Comparison of ENCODE assay signal across 14 cellular contexts in the genomic region with DNA sequence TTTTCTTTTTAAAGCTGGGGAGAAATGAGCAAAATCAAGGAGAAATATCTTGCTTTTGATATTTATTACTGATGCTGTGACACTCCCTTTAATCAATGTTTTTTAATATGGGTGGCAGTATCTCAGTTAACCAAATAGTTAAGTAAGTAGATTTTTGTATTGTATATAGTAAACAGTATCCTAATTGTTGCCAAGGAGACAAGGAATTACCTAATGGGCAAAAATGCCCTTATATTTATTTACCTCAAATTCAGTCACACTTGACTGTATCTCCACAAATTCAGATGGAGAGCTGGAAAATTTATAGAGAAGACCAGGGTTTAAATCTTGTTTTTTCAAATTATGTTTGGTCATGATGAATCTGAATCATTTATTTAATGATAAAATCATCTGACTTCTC. TPM values are rescaled to one million over a fixed set of nuclear protein-coding genes. Genes with fewer than 3 reads are reported as not detected.
DNase-seq lines count a peak whose midpoint lies in the region; ATAC-seq and TF ChIP-seq lines count a peak whose summit lies in the region.
"Had no signal": no experiment of that assay in that cellular context is flagged by ENCODE, and none has a peak within 500 bp of the region (broad histone marks: within the 10 kb centered on the region; RNA-seq: fewer than 3 reads in every experiment).

No MANE protein-coding gene starts in this region.

- peaks cover 68% of the 10 kb centered on the region for H3K4me1 Mint-ChIP-seq in activated T-cell treated with anti-CD3 and anti-CD28 coated beads, Interleukin-2, amount 50 U/mL, for 24 hours (ENCODE audit: low read depth)
- H3K4me1 Mint-ChIP-seq in activated naive CD8-positive, alpha-beta T cell treated with anti-CD3 and anti-CD28 coated beads for 36 hours = peaks cover 60% of the 10 kb centered on the region

- H3K9me3 ChIP-seq in left lung (no peaks in the 10 kb centered on the region), stomach (no peaks in the 10 kb centered on the region)

- intact Hi-C loops in left lung (cut with DNase I) (no loop called here), stomach (cut with DNase I; ENCODE audit: low total_unique reads) (no loop called here)

- ATAC-seq in left lung = no peak
- no peak for ATAC-seq in GM19463 (IDR thresholded peaks at IDR 0.05; ENCODE audit: unreplicated experiment)
- ATAC-seq: GM23338 had no signal

- H3K27ac ChIP-seq in left lung = peak overlapping the region; percentile 63 to 72
- H3K27ac ChIP-seq in stomach = peak overlapping the region in 3 of 5 donors; percentile 21 to 96 (median 40)

- H3K36me3 ChIP-seq in left lung = peaks cover 0 to 72% of the 10 kb centered on the region in 2 donors
- H3K36me3 ChIP-seq in stomach = peaks cover 27 to 63% (median 57%) of the 10 kb centered on the region in 4 donors

- no peak for TF ChIP-seq EP300 in stomach (IDR thresholded peaks at IDR 0.05)

- H3K27me3 ChIP-seq in left lung = no peaks in the 10 kb centered on the region
- H3K27me3 ChIP-seq in stomach = no peaks in the 10 kb centered on the region

- H3K4me1 ChIP-seq in left lung (peaks cover 20 to 84% of the 10 kb centered on the region in 2 donors), stomach (peaks cover 3 to 71% (median 40%) of the 10 kb centered on the region in 4 donors)

- peaks cover 17% of the 10 kb centered on the region for H3K9me3 Mint-ChIP-seq in activated T-cell treated with anti-CD3 and anti-CD28 coated beads, Interleukin-2, amount 50 U/mL, for 24 hours
- peaks cover 16% of the 10 kb centered on the region for H3K9me3 Mint-ChIP-seq in activated naive CD8-positive, alpha-beta T cell treated with anti-CD3 and anti-CD28 coated beads for 36 hours
- H3K9me3 Mint-ChIP-seq: GM23338 had no signal

- DNase-seq in activated T-cell treated with anti-CD3 and anti-CD28 coated beads, Interleukin-2, amount 50 U/mL, for 24 hours = no peak
- DNase-seq in activated T-cell treated with anti-CD3 and anti-CD28 coated beads for 4 hours (no peak), left lung (no peak), stomach (no peak), NCI-H2107 (lab: John Stamatoyannopoulos, UW) (no peak), COLO829 (ENCODE audit: low spot score) (no peak)
- no peak for DNase-seq in activated naive CD8-positive, alpha-beta T cell treated with anti-CD3 and anti-CD28 coated beads for 36 hours
- DNase-seq: activated CD8-positive, alpha-beta memory T cell treated with anti-CD3 and anti-CD28 coated beads, Interleukin-2, amount 50 U/mL, for 4 hours; GDM1; hypothalamus; NCI-H446 treated with DMSO at 0.1 percent for 48 hours; stimulated activated CD4-positive, alpha-beta T cell treated with anti-CD3 and anti-CD28 coated beads, Interleukin-1b, Interleukin-23, amount 100 ng/mL, for 48 hours had no signal

- peaks cover 95% of the 10 kb centered on the region for H3K36me3 Mint-ChIP-seq in activated T-cell treated with anti-CD3 and anti-CD28 coated beads, Interleukin-2, amount 50 U/mL, for 24 hours (ENCODE audit: low read depth)
- peaks cover 81% of the 10 kb centered on the region for H3K36me3 Mint-ChIP-seq in activated naive CD8-positive, alpha-beta T cell treated with anti-CD3 and anti-CD28 coated beads for 36 hours

- H3K27me3 Mint-ChIP-seq in activated T-cell treated with anti-CD3 and anti-CD28 coated beads, Interleukin-2, amount 50 U/mL, for 24 hours = no peaks in the 10 kb centered on the region
- peaks cover 3% of the 10 kb centered on the region for H3K27me3 Mint-ChIP-seq in activated naive CD8-positive, alpha-beta T cell treated with anti-CD3 and anti-CD28 coated beads for 36 hours

- H3K27ac Mint-ChIP-seq in activated T-cell treated with anti-CD3 and anti-CD28 coated beads, Interleukin-2, amount 50 U/mL, for 24 hours = peak overlapping the region; percentile 82
- H3K27ac Mint-ChIP-seq in activated naive CD8-positive, alpha-beta T cell treated with anti-CD3 and anti-CD28 coated beads for 36 hours = peak overlapping the region; percentile 71
- H3K27ac Mint-ChIP-seq: GM23338 had no signal

- H3K4me3 Mint-ChIP-seq in activated T-cell treated with anti-CD3 and anti-CD28 coated beads, Interleukin-2, amount 50 U/mL, for 24 hours = peak overlapping the region; percentile 49
- H3K4me3 Mint-ChIP-seq in activated naive CD8-positive, alpha-beta T cell treated with anti-CD3 and anti-CD28 coated beads for 36 hours = peak overlapping the region; percentile 16
- H3K4me3 Mint-ChIP-seq: GM23338 had no signal

- no peak for TF ChIP-seq POLR2A in stomach (IDR thresholded peaks at IDR 0.05)

- TF ChIP-seq CTCF in left lung (IDR thresholded peaks at IDR 0.05) = no peak
- no peak for TF ChIP-seq CTCF in stomach (IDR thresholded peaks at IDR 0.05)

- H3K4me3 ChIP-seq in left lung (no peak overlapping the region), stomach (no peak overlapping the region)
- H3K4me3 ChIP-seq: GM23338 had no signal

RNA-seq across cellular contexts. Expression of gene CHD2, which starts 3.6 kb away (rescaled TPM):
- 10 to 100 TPM; 92.8 to 95.7 TPM for total RNA-seq in activated naive CD8-positive, alpha-beta T cell treated with anti-CD3 and anti-CD28 coated beads for 36 hours
- total RNA-seq in left lung = 100 to 1,000 TPM; 128 to 135 TPM
- 100 to 1,000 TPM; 124 to 833 (median 164) TPM for total RNA-seq in stomach
- polyA plus RNA-seq in stomach = 10 to 100 TPM; 21.5 to 29.5 (median 23.5) TPM
